Comparison of ENCODE assay signal across 17 cellular contexts in the genomic region with DNA sequence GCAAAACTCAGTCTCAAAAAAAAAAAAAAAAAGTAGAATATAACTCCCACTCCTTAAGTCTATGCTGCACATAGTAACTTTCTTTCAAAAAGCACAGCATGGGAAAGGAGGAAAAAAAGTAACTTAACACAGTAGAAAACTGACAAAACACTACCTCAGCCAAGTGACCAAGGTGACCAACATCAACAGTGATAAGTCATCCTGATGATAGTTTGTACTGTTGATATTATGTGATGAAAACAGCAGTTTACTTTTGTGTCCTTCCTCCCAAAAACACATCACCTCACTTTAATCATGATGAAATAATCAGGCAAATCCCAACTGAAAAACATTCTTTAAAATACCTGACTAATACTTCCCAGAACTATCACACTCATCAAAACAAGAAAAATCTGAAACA. TPM values are rescaled to one million over a fixed set of nuclear protein-coding genes. Genes with fewer than 3 reads are reported as not detected.
DNase-seq lines count a peak whose midpoint lies in the region; ATAC-seq and TF ChIP-seq lines count a peak whose summit lies in the region.
"Had no signal": no experiment of that assay in that cellular context is flagged by ENCODE, and none has a peak within 500 bp of the region (broad histone marks: within the 10 kb centered on the region; RNA-seq: fewer than 3 reads in every experiment).

No MANE protein-coding gene starts in this region.

- ATAC-seq in right lobe of liver (peak; percentile 26 to 57 (median 42)), GM18868 (IDR thresholded peaks at IDR 0.05; ENCODE audit: unreplicated experiment) (no peak)
- ATAC-seq: A549; CD8-positive, alpha-beta T cell had no signal

- DNase-seq in right lobe of liver (peak in 1 of 3 donors; percentile 58), NCI-H1694 treated with DMSO at 0.1 percent for 48 hours (lab: John Stamatoyannopoulos, UW) (no peak)
- DNase-seq: AML-193; Caco-2; Calu3; CD4-positive, alpha-beta T cell; CD8-positive, alpha-beta T cell; DMS79 treated with DMSO at 0.1 percent for 48 hours; GF-D8 had no signal

- no peak overlapping the region for H3K4me3 ChIP-seq in right lobe of liver
- H3K4me3 ChIP-seq: A549; BLaER1 treated with 17β-estradiol and CSF1 and Interleukin-3, amounts not matched to agents 10 nM and 100 nM had no signal

- H3K27me3 ChIP-seq in right lobe of liver = no peaks in the 10 kb centered on the region
- H3K27me3 ChIP-seq: BLaER1 treated with 17β-estradiol and CSF1 and Interleukin-3, amounts not matched to agents 10 nM and 100 nM had no signal

- H3K4me1 ChIP-seq in right lobe of liver = peaks cover 0 to 44% (median 12%) of the 10 kb centered on the region in 4 donors
- H3K4me1 ChIP-seq: A549, Caco-2 had no signal

- TF ChIP-seq CTCF in 22Rv1 (IDR thresholded peaks at IDR 0.05) (no peak), VCaP (conservative IDR thresholded peaks at IDR 0.05) (no peak), right lobe of liver (IDR thresholded peaks at IDR 0.05) (no peak)

- intact Hi-C loops in right lobe of liver (cut with DNase I) = no loop called here

- H3K36me3 ChIP-seq in right lobe of liver = no peaks in the 10 kb centered on the region
- H3K36me3 ChIP-seq: BLaER1 treated with 17β-estradiol and CSF1 and Interleukin-3, amounts not matched to agents 10 nM and 100 nM had no signal

- H3K27ac ChIP-seq in 22Rv1 (peak overlapping the region; percentile 94), VCaP (peak overlapping the region; percentile 79), right lobe of liver (peak overlapping the region; percentile 74 to 92 (median 91))
- H3K27ac ChIP-seq: A549; BLaER1 treated with 17β-estradiol and CSF1 and Interleukin-3, amounts not matched to agents 10 nM and 100 nM; C4-2B had no signal

- no peaks in the 10 kb centered on the region for H3K9me3 ChIP-seq in right lobe of liver
- H3K9me3 ChIP-seq: A549, Caco-2 had no signal

- TF ChIP-seq POLR2A in right lobe of liver (IDR thresholded peaks at IDR 0.05) = no peak

RNA-seq across cellular contexts. Expression of a gene that starts 29.3 kb away (rescaled TPM):
- 1,000 to 10,000 TPM in 2 of 6 experiments, 100 to 1,000 TPM in 4; 430 to 1,200 (median 741) TPM for total RNA-seq in right lobe of liver
- total RNA-seq: B cell; Calu3; CD4-positive, alpha-beta T cell; CD8-positive, alpha-beta T cell had no signal

RNA-seq across cellular contexts. Expression of a gene that starts 37.8 kb away (rescaled TPM):
- not detected for total RNA-seq in right lobe of liver
- total RNA-seq: A172; B cell; Caco-2; Calu3; CD4-positive, alpha-beta T cell; CD8-positive, alpha-beta T cell had no signal

RNA-seq across cellular contexts. Expression of a gene that starts 37.8 kb away (rescaled TPM):
- total RNA-seq in right lobe of liver = 1 to 10 TPM in 2 of 6 experiments, under 1 TPM in 2, not detected in 2; 0.34 to 2.5 (median 0.84) TPM
- total RNA-seq: B cell; Caco-2; Calu3; CD4-positive, alpha-beta T cell; CD8-positive, alpha-beta T cell had no signal
